ENCODE assay signal across 8 cellular contexts in the genomic region with DNA sequence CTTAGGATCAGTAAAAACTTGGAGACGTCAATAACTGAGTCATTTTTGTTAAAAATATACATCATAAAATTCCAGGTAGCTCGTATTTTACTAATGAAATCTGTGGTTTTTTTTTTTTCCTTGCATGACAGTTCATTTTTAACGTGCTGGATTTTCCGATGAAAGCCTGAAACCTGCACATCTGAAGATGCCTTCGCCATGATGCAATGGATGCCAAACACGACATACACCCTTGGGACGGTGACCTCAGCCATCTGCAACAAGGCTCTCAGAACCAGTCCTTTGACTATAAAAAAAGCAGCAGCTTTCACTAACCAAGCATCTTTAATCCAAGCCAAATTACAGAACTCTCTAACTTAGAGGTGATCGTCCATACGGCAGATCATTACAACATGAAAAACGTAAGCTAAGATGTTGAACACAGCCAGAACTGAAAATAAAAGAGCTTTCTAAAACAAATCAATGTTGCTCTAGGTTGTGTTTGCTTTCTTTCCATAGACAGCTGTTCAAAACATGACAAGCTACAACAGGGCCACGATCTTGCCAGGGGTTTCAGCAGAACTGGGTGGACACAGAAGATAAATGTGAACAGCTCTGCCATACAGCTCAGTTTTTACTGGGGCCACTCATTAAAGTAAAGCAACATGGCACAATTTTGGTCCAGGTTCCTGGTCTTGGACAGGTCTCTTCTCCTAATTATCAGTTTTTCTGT. TPM values are rescaled to one million over a fixed set of nuclear protein-coding genes. Genes with fewer than 3 reads are reported as not detected.
DNase-seq lines count a peak whose midpoint lies in the region; ATAC-seq, FAIRE-seq and TF ChIP-seq lines count a peak whose summit lies in the region.

No MANE protein-coding gene starts in this region.

- H4K20me1 ChIP-seq in SU-DHL-6 (ENCODE audit: low read depth, low read length), result 0 out of 2 replicates have a peak, but pooled peaks cover 3% of the 10 kb centered on the region

- H3K36me3 Mint-ChIP-seq in immature natural killer cell, result peaks cover 0 to 3% (median 3%) of the 10 kb centered on the region in 3 donors

- TF ChIP-seq CTCF in SU-DHL-6 (IDR thresholded peaks at IDR 0.05; ENCODE audit: insufficient read depth, low read length, poor library complexity, severe bottlenecking), result no peak

- H3K9ac ChIP-seq in SU-DHL-6 (ENCODE audit: low read length), result peak overlapping the region; percentile 56

- peak; percentile 16 for ATAC-seq in GM21825 (IDR thresholded peaks at IDR 0.05; ENCODE audit: unreplicated experiment)

- peaks cover 69 to 87% of the 10 kb centered on the region in 2 donors for H3K4me1 Mint-ChIP-seq in immature natural killer cell

- peaks cover 100% of the 10 kb centered on the region for H3K79me2 ChIP-seq in SU-DHL-6 (ENCODE audit: insufficient read depth, low read length)

- H3K9me2 ChIP-seq in SU-DHL-6 (replicated peaks; ENCODE audit: insufficient read depth, low read length), result no peaks in the 10 kb centered on the region

- peak overlapping the region; percentile 41 for H3K4me3 ChIP-seq in SU-DHL-6 (ENCODE audit: insufficient read depth, low read length, poor library complexity, severe bottlenecking)

- no peaks in the 10 kb centered on the region for H3K9me3 ChIP-seq in SU-DHL-6 (ENCODE audit: insufficient read depth, low read length)

- no peak for DNase-seq in GM12891 (ENCODE audit: insufficient read length, low spot score)
- no peak for DNase-seq in immature natural killer cell
- no peak for DNase-seq in iPS-NIHi7 (ENCODE audit: extremely low spot score)
- no peak for DNase-seq in COLO668 (lab: John Stamatoyannopoulos, UW; ENCODE audit: unreplicated experiment)
- DNase-seq in DMS153 (lab: John Stamatoyannopoulos, UW), result no peak
- DNase-seq in stimulated activated CD4-positive, alpha-beta T cell treated with anti-CD3 and anti-CD28 coated beads, Interleukin-4, amount 100 ng/mL, for 1 hour, result no peak

- TF ChIP-seq POLR2A in GM12891 (IDR thresholded peaks at IDR 0.05; ENCODE audit: low read depth, low read length), result 0 out of 2 replicates have a peak, but pooled peaks have one; percentile 8

- H3K4me2 ChIP-seq in SU-DHL-6 (ENCODE audit: low read depth, low read length, poor library complexity, severe bottlenecking), result peak overlapping the region; percentile 89

- H3K36me3 ChIP-seq in SU-DHL-6 (ENCODE audit: low read length), result peaks cover 19% of the 10 kb centered on the region

- peak overlapping the region; percentile 62 to 91 (median 69) for H3K4me3 Mint-ChIP-seq in immature natural killer cell

- H3K27me3 Mint-ChIP-seq in immature natural killer cell (ENCODE audit: low read depth in 3 of 3), result peaks cover 0 to 3% (median 0%) of the 10 kb centered on the region in 3 donors

- no peaks in the 10 kb centered on the region for H3K27me3 ChIP-seq in SU-DHL-6 (ENCODE audit: low read length)

- FAIRE-seq in GM12891 (lab: Jason Lieb, UNC), result peak; percentile 26

- H3F3A ChIP-seq in SU-DHL-6 (ENCODE audit: insufficient read depth), result peaks cover 50% of the 10 kb centered on the region

- no peak overlapping the region for H2AFZ ChIP-seq in SU-DHL-6 (ENCODE audit: low read depth, low read length, severe bottlenecking)

- H3K27ac Mint-ChIP-seq in immature natural killer cell, result peak overlapping the region; percentile 83 to 97 (median 92)

- H3K27ac ChIP-seq in SU-DHL-6 (ENCODE audit: low read depth, low read length), result peak overlapping the region; percentile 87

- H3K9me3 Mint-ChIP-seq in immature natural killer cell, result no peaks in the 10 kb centered on the region

TF ChIP-seq in GM12891, 5 proteins besides CTCF, POLR2A, EP300 and RAD21:
- TF ChIP-seq PAX5 (IDR thresholded peaks at IDR 0.05; ENCODE audit: insufficient read depth, low read length, severe bottlenecking), result no peak
- TF ChIP-seq SPI1 (IDR thresholded peaks at IDR 0.05; ENCODE audit: low read depth, low read length), result no peak
- no peak for TF ChIP-seq POLR2AphosphoS5 (IDR thresholded peaks at IDR 0.05; ENCODE audit: low read depth, low read length)
- TF ChIP-seq TAF1 (IDR thresholded peaks at IDR 0.05; ENCODE audit: low read depth, low read length), result no peak
- no peak for TF ChIP-seq POU2F2 (IDR thresholded peaks at IDR 0.05; ENCODE audit: low read depth, low read length)

RNA-seq across cellular contexts. Expression of gene NIN, which starts 7.8 kb away (rescaled TPM):
- polyA plus RNA-seq in GM12891 (2012; ENCODE audit: low read depth, missing spikeins), result 41.6 TPM
- 10 to 100 TPM in 1 of 3 donors, 1 to 10 TPM in 2; 8.4 to 43.3 (median 9.7) TPM for polyA plus RNA-seq in immature natural killer cell

RNA-seq across cellular contexts. Expression of gene ABHD12B, which starts 48.6 kb away (rescaled TPM):
- polyA plus RNA-seq in GM12891 (2012; ENCODE audit: low read depth, missing spikeins), result not detected
- not detected for polyA plus RNA-seq in immature natural killer cell
